In the genomic region with DNA sequence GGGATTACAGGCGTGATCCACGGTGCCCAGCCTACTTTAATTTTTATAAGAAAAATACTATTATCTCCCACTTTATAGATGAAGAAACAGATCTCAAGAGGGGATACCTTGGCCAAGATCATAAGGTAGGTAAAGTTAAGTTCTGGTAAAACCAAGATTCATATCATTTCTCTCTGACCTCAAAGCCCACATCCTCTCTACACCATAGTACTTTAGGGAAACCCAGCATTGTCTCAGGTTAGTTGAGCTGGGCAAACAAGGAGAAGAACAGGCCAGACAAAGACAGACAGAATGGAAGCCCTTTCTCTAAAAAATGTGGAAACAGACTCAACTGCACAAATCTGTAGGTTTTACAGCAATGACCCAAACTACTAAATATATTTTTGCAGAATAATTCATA, we compare ENCODE assay signal across 20 cellular contexts.
DNase-seq lines count a peak whose midpoint lies in the region; FAIRE-seq and TF ChIP-seq lines count a peak whose summit lies in the region.
"Had no signal": no experiment of that assay in that cellular context is flagged by ENCODE, and none has a peak within 500 bp of the region (broad histone marks: within the 10 kb centered on the region; RNA-seq: fewer than 3 reads in every experiment).

No MANE protein-coding gene starts in this region.

- peaks cover 88% of the 10 kb centered on the region for H3K4me1 Mint-ChIP-seq in activated T-cell treated with anti-CD3 and anti-CD28 coated beads, Interleukin-2, amount 50 U/mL, for 24 hours (ENCODE audit: low read depth)
- H3K4me1 Mint-ChIP-seq in activated naive CD8-positive, alpha-beta T cell treated with anti-CD3 and anti-CD28 coated beads for 36 hours: peaks cover 79% of the 10 kb centered on the region

- TF ChIP-seq CTCF in MM.1S (IDR thresholded peaks at IDR 0.05; ENCODE audit: low read length): no peak
- TF ChIP-seq CTCF in neutrophil (IDR thresholded peaks at IDR 0.05): no peak
- TF ChIP-seq CTCF in spleen (IDR thresholded peaks at IDR 0.05 in 8 of 11, conservative IDR thresholded peaks at IDR 0.05 in 3 of 11): no peak

- no peak for TF ChIP-seq POLR2A in spleen (IDR thresholded peaks at IDR 0.05)

- H3K9me2 ChIP-seq in MM.1S (replicated peaks; ENCODE audit: insufficient read depth, low read length): no peaks in the 10 kb centered on the region

- H3K4me3 ChIP-seq in MM.1S (ENCODE audit: low read length): no peak overlapping the region
- H3K4me3 ChIP-seq in neutrophil (ENCODE audit: low read depth in 1 of 2, low read length in 1 of 2): no peak overlapping the region
- no peak overlapping the region for H3K4me3 ChIP-seq in spleen
- H3K4me3 ChIP-seq: SJCRH30, suprapubic skin had no signal

- H3K36me3 Mint-ChIP-seq in activated T-cell treated with anti-CD3 and anti-CD28 coated beads, Interleukin-2, amount 50 U/mL, for 24 hours (ENCODE audit: low read depth): peaks cover 92% of the 10 kb centered on the region
- peaks cover 62% of the 10 kb centered on the region for H3K36me3 Mint-ChIP-seq in activated naive CD8-positive, alpha-beta T cell treated with anti-CD3 and anti-CD28 coated beads for 36 hours

- peaks cover 85% of the 10 kb centered on the region for H3K79me2 ChIP-seq in MM.1S (ENCODE audit: low read length)

- H3K4me2 ChIP-seq in MM.1S (ENCODE audit: low read depth, low read length): peak overlapping the region; percentile 23

- 78 to 98% (median 94%) methylated on average over 2 of the region's 2 CpGs for WGBS in spleen, 5 donors

- no peak for FAIRE-seq in RCC 7860 (lab: Jason Lieb, UNC)

- H3K4me1 ChIP-seq in MM.1S (ENCODE audit: low read length) (peaks cover 37% of the 10 kb centered on the region), neutrophil (ENCODE audit: control insufficient read depth in 1 of 2, insufficient read depth in 1 of 2, low read depth in 1 of 2, low read length in 1 of 2) (peaks cover 20% of the 10 kb centered on the region in 2 experiments), spleen (peaks cover 0 to 96% (median 18%) of the 10 kb centered on the region in 6 donors)
- H3K4me1 ChIP-seq: SJCRH30, suprapubic skin had no signal

- H3K27me3 ChIP-seq in MM.1S (replicated peaks; ENCODE audit: insufficient read depth, low read length) (no peaks in the 10 kb centered on the region), neutrophil (no peaks in the 10 kb centered on the region), spleen (replicated peaks in 1 of 7) (no peaks in the 10 kb centered on the region)
- H3K27me3 ChIP-seq: SJCRH30, suprapubic skin had no signal

- no peak overlapping the region for H2AFZ ChIP-seq in MM.1S (ENCODE audit: low read length)

- H3K36me3 ChIP-seq in MM.1S (replicated peaks; ENCODE audit: insufficient read depth, low read length) (peaks cover 3% of the 10 kb centered on the region; the same call in 1 of the 2 replicates), neutrophil (peaks cover 51% of the 10 kb centered on the region), spleen (peaks cover 2 to 84% (median 30%) of the 10 kb centered on the region in 6 donors)
- H3K36me3 ChIP-seq: SJCRH30 had no signal

- H3K27ac ChIP-seq in MM.1S (ENCODE audit: low read length) (peak overlapping the region; percentile 90; the same call in 1 of the 2 replicates), neutrophil (peak overlapping the region; percentile 38), spleen (peak overlapping the region in 1 of 8 donors; percentile 4)
- H3K27ac ChIP-seq: HL-60, SJCRH30, suprapubic skin had no signal

- intact Hi-C loops in spleen (cut with DNase I; ENCODE audit: low total_unique reads): no loop called here

- H3K4me3 Mint-ChIP-seq in activated T-cell treated with anti-CD3 and anti-CD28 coated beads, Interleukin-2, amount 50 U/mL, for 24 hours: peak overlapping the region; percentile 44
- peak overlapping the region; percentile 46 for H3K4me3 Mint-ChIP-seq in activated naive CD8-positive, alpha-beta T cell treated with anti-CD3 and anti-CD28 coated beads for 36 hours
- H3K4me3 Mint-ChIP-seq: mesothelial cell of epicardium had no signal

- H3K27ac Mint-ChIP-seq in activated T-cell treated with anti-CD3 and anti-CD28 coated beads, Interleukin-2, amount 50 U/mL, for 24 hours: peak overlapping the region; percentile 89
- H3K27ac Mint-ChIP-seq in activated naive CD8-positive, alpha-beta T cell treated with anti-CD3 and anti-CD28 coated beads for 36 hours: peak overlapping the region; percentile 79
- H3K27ac Mint-ChIP-seq: mesothelial cell of epicardium had no signal

- no peaks in the 10 kb centered on the region for H3K9me3 Mint-ChIP-seq in activated T-cell treated with anti-CD3 and anti-CD28 coated beads, Interleukin-2, amount 50 U/mL, for 24 hours
- peaks cover 1% of the 10 kb centered on the region for H3K9me3 Mint-ChIP-seq in activated naive CD8-positive, alpha-beta T cell treated with anti-CD3 and anti-CD28 coated beads for 36 hours
- H3K9me3 Mint-ChIP-seq: mesothelial cell of epicardium had no signal

- H3F3A ChIP-seq in MM.1S (ENCODE audit: insufficient read depth, low read length): peaks cover 31% of the 10 kb centered on the region

- H3K9me3 ChIP-seq in MM.1S (replicated peaks; ENCODE audit: insufficient read depth, low read length) (no peaks in the 10 kb centered on the region), neutrophil (no peaks in the 10 kb centered on the region), spleen (no peaks in the 10 kb centered on the region)
- H3K9me3 ChIP-seq: SJCRH30, suprapubic skin had no signal

- peak overlapping the region; percentile 5; the same call in 1 of the 2 replicates for H3K9ac ChIP-seq in MM.1S (ENCODE audit: low read length)

- H4K20me1 ChIP-seq in MM.1S (ENCODE audit: insufficient read depth, low read length): no peaks in the 10 kb centered on the region

- no peak for DNase-seq in activated T-cell treated with anti-CD3 and anti-CD28 coated beads, Interleukin-2, amount 50 U/mL, for 24 hours
- DNase-seq in activated T-cell treated with anti-CD3 and anti-CD28 coated beads for 4 hours (no peak), MM.1S (peak; percentile 45), NCI-H510A treated with DMSO at 0.1 percent for 48 hours (lab: John Stamatoyannopoulos, UW) (no peak), spleen (no peak), RCC 7860 (ENCODE audit: low spot score) (no peak)
- DNase-seq in activated naive CD8-positive, alpha-beta T cell treated with anti-CD3 and anti-CD28 coated beads for 36 hours: no peak
- DNase-seq: activated CD4-positive, CD25-positive, alpha-beta regulatory T cell; C1 segment of cervical spinal cord; caudate nucleus; DMS53; effector CD8-positive, alpha-beta T cell; NCI-H1694; NCI-H345; SJCRH30; stimulated activated CD8-positive, alpha-beta memory T cell treated with anti-CD3 and anti-CD28 coated beads, Interleukin-4, amount 100 ng/mL, for 48 hours had no signal

- H3K27me3 Mint-ChIP-seq in activated T-cell treated with anti-CD3 and anti-CD28 coated beads, Interleukin-2, amount 50 U/mL, for 24 hours: no peaks in the 10 kb centered on the region
- H3K27me3 Mint-ChIP-seq in activated naive CD8-positive, alpha-beta T cell treated with anti-CD3 and anti-CD28 coated beads for 36 hours: no peaks in the 10 kb centered on the region
